In the genomic region with DNA sequence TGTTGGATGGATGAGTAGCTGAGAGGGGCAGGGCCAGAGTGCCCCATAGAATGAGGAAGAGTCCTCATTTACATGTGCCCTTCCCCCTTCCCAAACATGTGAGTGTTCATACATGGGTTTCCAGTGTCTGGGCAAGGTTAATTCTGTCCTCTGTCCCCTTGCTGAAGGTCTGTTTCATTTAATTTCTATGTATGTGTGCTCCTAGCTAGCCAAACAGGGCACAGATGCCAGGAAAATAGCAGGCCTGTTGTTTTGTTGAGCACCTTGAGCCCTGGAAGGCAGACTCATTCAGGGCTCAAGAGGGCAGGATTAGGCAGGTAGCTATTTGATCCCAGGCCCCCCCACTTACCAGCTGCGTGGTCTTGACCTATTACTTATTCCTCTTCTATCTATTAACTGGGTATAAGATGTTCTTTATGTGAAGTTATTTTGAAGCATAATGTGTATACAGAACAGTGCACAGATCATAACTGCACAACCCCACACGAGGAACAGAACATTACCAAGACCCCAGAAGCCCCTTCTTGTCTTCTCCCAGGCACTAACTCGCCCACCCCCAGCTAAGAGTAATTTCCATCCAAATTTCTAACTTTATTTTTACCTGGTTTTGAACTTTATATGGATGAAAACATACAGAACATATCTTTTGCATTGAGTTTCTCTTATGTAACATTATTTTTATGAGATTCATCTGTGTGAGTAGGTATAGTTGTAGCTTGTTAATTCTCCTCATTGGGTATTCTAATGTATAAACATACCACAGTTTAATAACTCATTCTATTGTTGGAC, we compare ENCODE assay signal across 14 cellular contexts.
DNase-seq lines count a peak whose midpoint lies in the region; ATAC-seq and TF ChIP-seq lines count a peak whose summit lies in the region.
"Had no signal": no experiment of that assay in that cellular context is flagged by ENCODE, and none has a peak within 500 bp of the region (broad histone marks: within the 10 kb centered on the region; RNA-seq: fewer than 3 reads in every experiment).

No MANE protein-coding gene starts in this region.

- H3K9me3 Mint-ChIP-seq in activated naive CD8-positive, alpha-beta T cell treated with anti-CD3 and anti-CD28 coated beads, Interleukin-2, amount 50 U/mL, for 24 hours = no peaks in the 10 kb centered on the region
- no peaks in the 10 kb centered on the region for H3K9me3 Mint-ChIP-seq in activated naive CD4-positive, alpha-beta T cell treated with anti-CD3 and anti-CD28 coated beads, Interleukin-2, amount 50 U/mL, for 72 hours

- H3K9me2 ChIP-seq in Karpas-422 (replicated peaks; ENCODE audit: insufficient read depth, low read length) = no peaks in the 10 kb centered on the region

- H3K27ac ChIP-seq in Karpas-422 (ENCODE audit: low read length) = peak overlapping the region; percentile 100
- H3K27ac ChIP-seq: A549, epithelial cell of prostate, pancreas had no signal

- H3K27me3 Mint-ChIP-seq in activated naive CD8-positive, alpha-beta T cell treated with anti-CD3 and anti-CD28 coated beads, Interleukin-2, amount 50 U/mL, for 24 hours = peaks cover 2% of the 10 kb centered on the region

- ATAC-seq in GM19397 (IDR thresholded peaks at IDR 0.05; ENCODE audit: unreplicated experiment) (peak; percentile 39), HG02840 (IDR thresholded peaks at IDR 0.05; ENCODE audit: low FRiP score, unreplicated experiment) (peak; percentile 36)
- no peak for ATAC-seq in activated naive CD8-positive, alpha-beta T cell treated with anti-CD3 and anti-CD28 coated beads, Interleukin-2, amount 50 U/mL, for 24 hours
- no peak for ATAC-seq in activated naive CD4-positive, alpha-beta T cell treated with anti-CD3 and anti-CD28 coated beads, Interleukin-2, amount 50 U/mL, for 72 hours
- ATAC-seq: A549, pancreas had no signal

- TF ChIP-seq POLR2A in GM10847 (IDR thresholded peaks at IDR 0.05; ENCODE audit: extremely low read depth, insufficient read length) = peak; percentile 60

- no peak overlapping the region for H3K4me3 Mint-ChIP-seq in activated naive CD8-positive, alpha-beta T cell treated with anti-CD3 and anti-CD28 coated beads, Interleukin-2, amount 50 U/mL, for 24 hours

- DNase-seq in Karpas-422 = peak; percentile 94
- DNase-seq in activated naive CD8-positive, alpha-beta T cell treated with anti-CD3 and anti-CD28 coated beads, Interleukin-2, amount 50 U/mL, for 24 hours = no peak
- DNase-seq in NCI-H345 treated with DMSO at 0.1 percent for 48 hours (lab: John Stamatoyannopoulos, UW; ENCODE audit: unreplicated experiment) = no peak
- no peak for DNase-seq in activated naive CD4-positive, alpha-beta T cell treated with anti-CD3 and anti-CD28 coated beads, Interleukin-2, amount 50 U/mL, for 72 hours (ENCODE audit: low spot score in 2 of 2)
- no peak for DNase-seq in NCI-H524 treated with DMSO at 0.1 percent for 48 hours (lab: John Stamatoyannopoulos, UW)
- DNase-seq: DMS 273 treated with DMSO at 0.1 percent for 48 hours, mesenchymal stem cell, pancreas, SIG-M5 had no signal

- peak overlapping the region; percentile 89 for H3K4me2 ChIP-seq in Karpas-422 (ENCODE audit: low read depth, low read length, poor library complexity, severe bottlenecking)
- H3K4me2 ChIP-seq: A549 had no signal

- peaks cover 6% of the 10 kb centered on the region for H3K36me3 Mint-ChIP-seq in activated naive CD8-positive, alpha-beta T cell treated with anti-CD3 and anti-CD28 coated beads, Interleukin-2, amount 50 U/mL, for 24 hours (ENCODE audit: low read depth)
- no peaks in the 10 kb centered on the region for H3K36me3 Mint-ChIP-seq in activated naive CD4-positive, alpha-beta T cell treated with anti-CD3 and anti-CD28 coated beads, Interleukin-2, amount 50 U/mL, for 72 hours

- H3K9me3 ChIP-seq in Karpas-422 (ENCODE audit: low read length) = no peaks in the 10 kb centered on the region
- H3K9me3 ChIP-seq: A549, pancreas had no signal

- no peaks in the 10 kb centered on the region for H3K27me3 ChIP-seq in Karpas-422 (ENCODE audit: low read length)
- H3K27me3 ChIP-seq: pancreas had no signal

- H3K4me1 Mint-ChIP-seq in activated naive CD8-positive, alpha-beta T cell treated with anti-CD3 and anti-CD28 coated beads, Interleukin-2, amount 50 U/mL, for 24 hours = peaks cover 8% of the 10 kb centered on the region

- H3K79me2 ChIP-seq in Karpas-422 (ENCODE audit: low read length) = peaks cover 34% of the 10 kb centered on the region

- H3K4me3 ChIP-seq in Karpas-422 (ENCODE audit: low read length) = peak overlapping the region; percentile 88; the same call in 1 of the 2 replicates
- H3K4me3 ChIP-seq: A549, pancreas had no signal

- H3K36me3 ChIP-seq in Karpas-422 (ENCODE audit: insufficient read depth, low read length) = peaks cover 37% of the 10 kb centered on the region
- H3K36me3 ChIP-seq: pancreas had no signal

- H2AFZ ChIP-seq in Karpas-422 (ENCODE audit: low read length) = no peak overlapping the region

- no peak overlapping the region for H3K27ac Mint-ChIP-seq in activated naive CD8-positive, alpha-beta T cell treated with anti-CD3 and anti-CD28 coated beads, Interleukin-2, amount 50 U/mL, for 24 hours
- H3K27ac Mint-ChIP-seq in activated naive CD4-positive, alpha-beta T cell treated with anti-CD3 and anti-CD28 coated beads, Interleukin-2, amount 50 U/mL, for 72 hours = no peak overlapping the region

- peaks cover 74% of the 10 kb centered on the region for H3K4me1 ChIP-seq in Karpas-422 (ENCODE audit: low read length)
- H3K4me1 ChIP-seq: A549 had no signal

- peak overlapping the region; percentile 90; the same call in 1 of the 2 replicates for H3K9ac ChIP-seq in Karpas-422 (ENCODE audit: low read length)

- peaks cover 10% of the 10 kb centered on the region for H4K20me1 ChIP-seq in Karpas-422 (ENCODE audit: insufficient read depth, low read depth, low read length)

Comparison
In these comparisons a context has a peak if more than half of its experiments do, and no peak if none do; other contexts are left out.
1. ATAC-seq: peak in GM19397 (single experiment) and HG02840 (single experiment); none in activated naive CD8-positive, alpha-beta T cell treated with anti-CD3 and anti-CD28 coated beads, Interleukin-2, amount 50 U/mL, for 24 hours (single experiment) and activated naive CD4-positive, alpha-beta T cell treated with anti-CD3 and anti-CD28 coated beads, Interleukin-2, amount 50 U/mL, for 72 hours (0 of 2).